Comparison of ENCODE assay signal across 1 cellular context in genomic region chr10:70742537-70743429, GRCh38.
TF ChIP-seq lines count a peak whose summit lies in the region.

No MANE protein-coding gene starts in this region.

TF ChIP-seq in K562, 482 proteins besides CTCF, POLR2A, EP300 and RAD21 (continued from another document and continues in another):
- peak; percentile 89 for TF ChIP-seq TFAP4 (CRISPR knock-in tag; IDR thresholded peaks at IDR 0.05; ENCODE audit: borderline replicate concordance)
- no peak for TF ChIP-seq HNRNPUL1 (IDR thresholded peaks at IDR 0.05; ENCODE audit: low read length)
- TF ChIP-seq, protein P1, sequence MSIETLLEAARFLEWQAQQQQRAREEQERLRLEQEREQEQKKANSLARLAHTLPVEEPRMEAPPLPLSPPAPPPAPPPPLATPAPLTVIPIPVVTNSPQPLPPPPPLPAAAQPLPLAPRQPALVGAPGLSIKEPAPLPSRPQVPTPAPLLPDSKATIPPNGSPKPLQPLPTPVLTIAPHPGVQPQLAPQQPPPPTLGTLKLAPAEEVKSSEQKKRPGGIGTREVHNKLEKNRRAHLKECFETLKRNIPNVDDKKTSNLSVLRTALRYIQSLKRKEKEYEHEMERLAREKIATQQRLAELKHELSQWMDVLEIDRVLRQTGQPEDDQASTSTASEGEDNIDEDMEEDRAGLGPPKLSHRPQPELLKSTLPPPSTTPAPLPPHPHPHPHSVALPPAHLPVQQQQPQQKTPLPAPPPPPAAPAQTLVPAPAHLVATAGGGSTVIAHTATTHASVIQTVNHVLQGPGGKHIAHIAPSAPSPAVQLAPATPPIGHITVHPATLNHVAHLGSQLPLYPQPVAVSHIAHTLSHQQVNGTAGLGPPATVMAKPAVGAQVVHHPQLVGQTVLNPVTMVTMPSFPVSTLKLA (conservative IDR thresholded peaks at IDR 0.05) = peak in 1 of 2 experiments; percentile 71; a peak in 3 of 4 replicates
- peak; percentile 37; the same call in 1 of the 2 replicates for TF ChIP-seq ETV1 (tag; conservative IDR thresholded peaks at IDR 0.05; ENCODE audit: low read depth)
- TF ChIP-seq ZNF589 (CRISPR knock-in tag; IDR thresholded peaks at IDR 0.05; ENCODE audit: low read depth) = peak; percentile 89
- TF ChIP-seq RHOXF2B (CRISPR knock-in tag; conservative IDR thresholded peaks at IDR 0.05) = peak; percentile 82; the same call in 1 of the 2 replicates
- peak; percentile 40 for TF ChIP-seq FOSL1 (tag; conservative IDR thresholded peaks at IDR 0.05)
- TF ChIP-seq ZNF282 (CRISPR knock-in tag; IDR thresholded peaks at IDR 0.05) = no peak
- TF ChIP-seq ILF3 (IDR thresholded peaks at IDR 0.05; ENCODE audit: borderline replicate concordance) = no peak
- TF ChIP-seq, protein P2, sequence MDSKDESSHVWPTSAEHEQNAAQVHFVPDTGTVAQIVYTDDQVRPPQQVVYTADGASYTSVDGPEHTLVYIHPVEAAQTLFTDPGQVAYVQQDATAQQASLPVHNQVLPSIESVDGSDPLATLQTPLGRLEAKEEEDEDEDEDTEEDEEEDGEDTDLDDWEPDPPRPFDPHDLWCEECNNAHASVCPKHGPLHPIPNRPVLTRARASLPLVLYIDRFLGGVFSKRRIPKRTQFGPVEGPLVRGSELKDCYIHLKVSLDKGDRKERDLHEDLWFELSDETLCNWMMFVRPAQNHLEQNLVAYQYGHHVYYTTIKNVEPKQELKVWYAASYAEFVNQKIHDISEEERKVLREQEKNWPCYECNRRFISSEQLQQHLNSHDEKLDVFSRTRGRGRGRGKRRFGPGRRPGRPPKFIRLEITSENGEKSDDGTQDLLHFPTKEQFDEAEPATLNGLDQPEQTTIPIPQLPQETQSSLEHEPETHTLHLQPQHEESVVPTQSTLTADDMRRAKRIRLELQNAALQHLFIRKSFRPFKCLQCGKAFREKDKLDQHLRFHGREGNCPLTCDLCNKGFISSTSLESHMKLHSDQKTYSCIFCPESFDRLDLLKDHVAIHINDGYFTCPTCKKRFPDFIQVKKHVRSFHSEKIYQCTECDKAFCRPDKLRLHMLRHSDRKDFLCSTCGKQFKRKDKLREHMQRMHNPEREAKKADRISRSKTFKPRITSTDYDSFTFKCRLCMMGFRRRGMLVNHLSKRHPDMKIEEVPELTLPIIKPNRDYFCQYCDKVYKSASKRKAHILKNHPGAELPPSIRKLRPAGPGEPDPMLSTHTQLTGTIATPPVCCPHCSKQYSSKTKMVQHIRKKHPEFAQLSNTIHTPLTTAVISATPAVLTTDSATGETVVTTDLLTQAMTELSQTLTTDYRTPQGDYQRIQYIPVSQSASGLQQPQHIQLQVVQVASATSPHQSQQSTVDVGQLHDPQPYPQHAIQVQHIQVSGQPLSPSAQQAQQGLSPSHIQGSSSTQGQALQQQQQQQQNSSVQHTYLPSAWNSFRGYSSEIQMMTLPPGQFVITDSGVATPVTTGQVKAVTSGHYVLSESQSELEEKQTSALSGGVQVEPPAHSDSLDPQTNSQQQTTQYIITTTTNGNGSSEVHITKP (IDR thresholded peaks at IDR 0.05; ENCODE audit: partially characterized antibody) = peak; percentile 15
- TF ChIP-seq, protein P3, sequence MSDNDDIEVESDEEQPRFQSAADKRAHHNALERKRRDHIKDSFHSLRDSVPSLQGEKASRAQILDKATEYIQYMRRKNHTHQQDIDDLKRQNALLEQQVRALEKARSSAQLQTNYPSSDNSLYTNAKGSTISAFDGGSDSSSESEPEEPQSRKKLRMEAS (CRISPR knock-in tag; IDR thresholded peaks at IDR 0.05) = peak; percentile 31; the same call in 1 of the 2 replicates
- peak; percentile 53 for TF ChIP-seq MECOM (CRISPR knock-in tag; IDR thresholded peaks at IDR 0.05)
- peak; percentile 40 to 67; a peak in 2 of 4 replicates for TF ChIP-seq FOXA3 (CRISPR knock-in tag; conservative IDR thresholded peaks at IDR 0.05 in 1 of 2, IDR thresholded peaks at IDR 0.05 in 1 of 2)
- 0 out of 2 replicates have a peak, but pooled peaks have one; percentile 16 for TF ChIP-seq NCOA1 (IDR thresholded peaks at IDR 0.05; ENCODE audit: low read depth)
- peak; percentile 96 for TF ChIP-seq ZNF592 (IDR thresholded peaks at IDR 0.05)
- no peak for TF ChIP-seq CEBPG (CRISPR knock-in tag; IDR thresholded peaks at IDR 0.05)
- no peak for TF ChIP-seq CEBPG (tag; conservative IDR thresholded peaks at IDR 0.05 in 1 of 2, IDR thresholded peaks at IDR 0.05 in 1 of 2)
- TF ChIP-seq SIN3A (IDR thresholded peaks at IDR 0.05; ENCODE audit: borderline replicate concordance in 2 of 2, control insufficient read depth in 1 of 2, low read depth in 2 of 2, low read length in 2 of 2) = no peak
- TF ChIP-seq ZBTB40 (IDR thresholded peaks at IDR 0.05) = 0 out of 2 replicates have a peak, but pooled peaks have one; percentile 19
- TF ChIP-seq ZBTB40 (CRISPR knock-in tag; IDR thresholded peaks at IDR 0.05) = no peak
- TF ChIP-seq STAT5B (CRISPR knock-in tag; IDR thresholded peaks at IDR 0.05) = 0 out of 2 replicates have a peak, but pooled peaks have one; percentile 29
- TF ChIP-seq NR2F6 (CRISPR knock-in tag; IDR thresholded peaks at IDR 0.05) = no peak
- TF ChIP-seq JUND (IDR thresholded peaks at IDR 0.05; ENCODE audit: borderline replicate concordance, low read depth, low read length) = peak; percentile 68
- peak; percentile 77; the same call in 2 of the 3 replicates for TF ChIP-seq JUND (tag; IDR thresholded peaks at IDR 0.05; ENCODE audit: borderline replicate concordance, low read depth, low read length)
- TF ChIP-seq NR4A1 (CRISPR knock-in tag; IDR thresholded peaks at IDR 0.05) = no peak
- no peak for TF ChIP-seq NR4A1 (tag; IDR thresholded peaks at IDR 0.05)
